9 cellular contexts compared by ENCODE assay signal in the genomic region with DNA sequence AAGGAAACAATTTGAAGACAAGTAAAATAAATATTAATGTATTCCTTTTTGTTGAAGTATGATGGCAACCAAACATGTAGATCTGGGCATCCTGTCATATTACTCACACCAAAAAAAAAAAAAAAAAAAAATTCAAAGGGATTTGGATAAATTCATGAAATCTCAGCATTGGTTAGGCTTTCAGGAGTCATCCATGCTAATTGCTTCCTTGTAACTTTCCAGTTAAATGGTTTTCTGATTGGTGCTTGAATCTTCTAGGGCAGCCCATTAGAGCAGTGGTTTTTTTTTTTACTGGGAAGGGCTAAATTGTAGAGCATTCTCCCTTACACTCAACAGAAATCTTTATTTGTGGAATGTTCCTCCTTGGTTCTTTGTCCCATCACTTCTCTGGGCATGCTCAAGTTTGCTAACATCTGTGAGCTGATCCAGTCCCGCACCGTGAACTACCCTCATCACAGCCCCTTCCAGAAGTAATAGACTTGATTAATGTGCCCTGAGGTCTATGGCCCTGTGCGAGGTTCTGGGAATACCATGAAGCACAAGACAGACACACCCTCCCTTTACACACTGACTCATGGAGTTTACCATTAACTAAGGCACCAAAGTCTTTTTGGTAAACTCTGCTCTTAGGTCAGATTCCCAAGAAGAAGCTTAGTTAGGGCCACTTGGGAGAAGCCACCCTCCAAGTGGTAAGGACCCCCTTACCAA. TPM values are rescaled to one million over a fixed set of nuclear protein-coding genes. Genes with fewer than 3 reads are reported as not detected.
DNase-seq lines count a peak whose midpoint lies in the region; ATAC-seq and TF ChIP-seq lines count a peak whose summit lies in the region.
"Had no signal": no experiment of that assay in that cellular context is flagged by ENCODE, and none has a peak within 500 bp of the region (broad histone marks: within the 10 kb centered on the region; RNA-seq: fewer than 3 reads in every experiment).

No MANE protein-coding gene starts in this region.

- H3K27me3 ChIP-seq in fibroblast of lung (ENCODE audit: control insufficient read depth, insufficient read depth, low read length), result no peaks in the 10 kb centered on the region
- no peaks in the 10 kb centered on the region for H3K27me3 ChIP-seq in gastrocnemius medialis

- ATAC-seq in gastrocnemius medialis (no peak), GM19324 (IDR thresholded peaks at IDR 0.05; ENCODE audit: low FRiP score, unreplicated experiment) (no peak)

- in situ Hi-C loops in gastrocnemius medialis (cut with MboI; ENCODE audit: low sequenced_read_pairs in 4 of 4), result no loop called here

- intact Hi-C loops in gastrocnemius medialis (cut with DNase I; ENCODE audit: low total_unique reads), result no loop called here

- no peaks in the 10 kb centered on the region for H3K79me2 ChIP-seq in fibroblast of lung (ENCODE audit: control insufficient read depth, insufficient read depth, low read length)

- TF ChIP-seq CTCF in GM12865 (IDR thresholded peaks at IDR 0.05; ENCODE audit: insufficient read depth, low read depth, low read length, missing control alignments) (no peak), RWPE1 (conservative IDR thresholded peaks at IDR 0.05; ENCODE audit: low read depth) (no peak), fibroblast of lung (conservative IDR thresholded peaks at IDR 0.05 in 1 of 2, IDR thresholded peaks at IDR 0.05 in 1 of 2; ENCODE audit: low read depth in 1 of 2, low read length in 2 of 2) (no peak), gastrocnemius medialis (IDR thresholded peaks at IDR 0.05 in 4 of 5, conservative IDR thresholded peaks at IDR 0.05 in 1 of 5) (no peak)

- H3K9ac ChIP-seq in fibroblast of lung (ENCODE audit: insufficient read depth, low read length), result no peak overlapping the region

- H3K4me1 ChIP-seq in fibroblast of lung (ENCODE audit: control insufficient read depth, extremely low read depth, insufficient read depth, low read length) (peaks cover 23% of the 10 kb centered on the region), gastrocnemius medialis (peaks cover 31 to 36% of the 10 kb centered on the region in 2 donors)

- H3K36me3 ChIP-seq in fibroblast of lung (ENCODE audit: control insufficient read depth, insufficient read depth, low read length) (no peaks in the 10 kb centered on the region), gastrocnemius medialis (no peaks in the 10 kb centered on the region)

- CTCF ChIA-PET in RWPE1 (lab: Yijun Ruan, JAX), result interaction anchor here (0.6 to 0.8 kb wide), 2 partner anchors 13 to 138 kb away, joined by 3 read pairs; no protein-coding TSS in a partner anchor

- H3K27ac ChIP-seq in RWPE1, result no peak overlapping the region
- no peak overlapping the region for H3K27ac ChIP-seq in fibroblast of lung (ENCODE audit: insufficient read depth, low read length)
- peak overlapping the region in 3 of 4 donors; percentile 2 to 78 (median 43) for H3K27ac ChIP-seq in gastrocnemius medialis

- DNase-seq in GM12865 (ENCODE audit: low read depth) (no peak), RWPE1 (ENCODE audit: low spot score) (peak; percentile 59), fibroblast of lung (ENCODE audit: low read depth in 2 of 2) (peak; percentile 70 to 83), gastrocnemius medialis (no peak), hypothalamus (lab: John Stamatoyannopoulos, UW) (no peak), 8988T (no peak)
- DNase-seq in stimulated activated CD4-positive, alpha-beta T cell treated with anti-CD3 and anti-CD28 coated beads, Interleukin-15, amount 100 ng/mL, for 24 hours, result no peak
- DNase-seq: NCI-H1930 had no signal

- no peak for TF ChIP-seq POLR2A in gastrocnemius medialis (IDR thresholded peaks at IDR 0.05)

- H2AFZ ChIP-seq in fibroblast of lung (ENCODE audit: low read length), result no peak overlapping the region

- POLR2A ChIA-PET in RWPE1 (lab: Yijun Ruan, JAX; ENCODE audit: low non-redundant PET), result no interaction called here

- no peaks in the 10 kb centered on the region for H4K20me1 ChIP-seq in fibroblast of lung (ENCODE audit: control insufficient read depth, extremely low read depth, insufficient read depth, low read length)

- peak overlapping the region; percentile 65 for H3K4me3 ChIP-seq in GM12865 (ENCODE audit: low read depth, low read length)
- H3K4me3 ChIP-seq in fibroblast of lung (replicated peaks in 1 of 4; ENCODE audit: control extremely low read depth in 1 of 4, insufficient read depth in 1 of 4, low read depth in 3 of 4, low read length in 4 of 4), result no peak overlapping the region
- H3K4me3 ChIP-seq in gastrocnemius medialis, result no peak overlapping the region

- H3K4me2 ChIP-seq in fibroblast of lung (ENCODE audit: extremely low read depth, insufficient read depth, low read length), result no peak overlapping the region

- H3K9me3 ChIP-seq in fibroblast of lung (ENCODE audit: control insufficient read depth, insufficient read depth, low read depth, low read length) (no peaks in the 10 kb centered on the region), gastrocnemius medialis (no peaks in the 10 kb centered on the region)

RNA-seq across cellular contexts. Expression of a gene that starts 56.0 kb away (rescaled TPM):
- total RNA-seq in fibroblast of lung (49.8 and 74.3 TPM in 2 replicates), gastrocnemius medialis (10 to 100 TPM in 2 of 4 donors, 1 to 10 TPM in 2; 5.9 to 11.8 (median 9.8) TPM)
- polyA plus RNA-seq in fibroblast of lung, result 48.1 and 58.4 TPM in 2 replicates
- polyA plus RNA-seq in fibroblast of lung (2012), result 43.9 and 59.7 TPM in 2 replicates
- 35.9 and 49.6 TPM in 2 replicates for polyA minus RNA-seq in fibroblast of lung (ENCODE audit: low replicate concordance)

Comparison
In these comparisons a context has a peak if more than half of its experiments do, and no peak if none do; other contexts are left out.
1. DNase-seq: peak in RWPE1 (single experiment) and fibroblast of lung (2 of 2); none in GM12865 (single experiment), gastrocnemius medialis (0 of 2), hypothalamus (0 of 51), stimulated activated CD4-positive, alpha-beta T cell treated with anti-CD3 and anti-CD28 coated beads, Interleukin-15, amount 100 ng/mL, for 24 hours (single experiment) and 8988T (single experiment).
2. H3K27ac ChIP-seq: peak in gastrocnemius medialis (3 of 4); none in RWPE1 (single experiment) and fibroblast of lung (single experiment).